Comparison of ENCODE assay signal across 7 cellular contexts in genomic region chr6:100996409-100996808, GRCh38.
"Had no signal": no experiment of that assay in that cellular context is flagged by ENCODE, and none has a peak within 500 bp of the region (broad histone marks: within the 10 kb centered on the region; RNA-seq: fewer than 3 reads in every experiment).

No MANE protein-coding gene starts in this region.

- H3K9me3 Mint-ChIP-seq: IgD-negative memory B cell had no signal

- H3K4me3 ChIP-seq: GM23338, K562 had no signal

- H3K27me3 Mint-ChIP-seq: IgD-negative memory B cell had no signal

- H3K4me2 ChIP-seq: GM23338 had no signal

- H3K27ac ChIP-seq: HL-60 had no signal

- H3K36me3 Mint-ChIP-seq: IgD-negative memory B cell had no signal

- H3K4me3 Mint-ChIP-seq: GM23338, H9, IgD-negative memory B cell had no signal

- ATAC-seq: GM23338, HepG2, K562 had no signal

- H2AFZ ChIP-seq: GM23338 had no signal

- DNase-seq: H9, HCEC 1CT had no signal

- H3K27ac Mint-ChIP-seq: GM23338, H9 had no signal
